In the genomic region with DNA sequence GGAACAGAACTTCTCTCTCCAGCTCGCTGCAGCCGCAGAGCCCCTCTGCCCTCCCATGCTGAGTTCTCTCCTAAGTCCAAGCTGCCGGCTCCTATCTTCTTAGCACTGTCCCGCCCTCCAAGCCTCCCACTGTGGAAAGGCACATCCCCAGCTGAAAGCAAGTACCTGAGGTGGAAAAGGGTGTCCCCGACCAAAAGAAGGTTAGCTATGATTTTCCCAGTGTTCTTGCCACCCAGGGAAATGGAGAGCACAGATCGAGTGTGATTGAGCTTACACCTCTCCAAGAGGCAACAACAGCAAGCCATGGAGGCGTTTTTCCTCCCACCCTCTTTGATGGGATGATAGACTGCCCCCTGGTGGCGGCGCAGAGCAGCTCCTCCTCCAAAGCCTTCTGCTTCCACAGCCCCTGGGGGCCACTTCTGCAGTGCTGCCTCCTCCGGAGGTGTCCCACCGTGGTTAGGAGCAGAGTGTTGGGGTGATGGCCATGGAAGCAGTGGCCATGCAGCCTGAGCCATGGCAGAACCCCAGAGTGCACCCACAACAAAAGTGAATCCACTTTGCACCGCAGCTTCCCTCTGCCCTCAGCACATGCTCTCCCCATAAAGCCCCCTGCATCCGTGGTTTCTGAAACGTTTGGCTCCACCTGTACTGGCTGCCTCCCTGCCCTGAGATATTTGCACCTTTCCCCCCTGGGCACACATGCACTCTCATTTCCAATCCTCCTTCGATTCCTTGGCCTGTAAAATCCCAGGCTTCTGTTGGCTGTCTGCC, we compare ENCODE assay signal across 1 cellular context.
TF ChIP-seq lines count a peak whose summit lies in the region.

No MANE protein-coding gene starts in this region.

TF ChIP-seq in K562, 482 proteins besides CTCF, POLR2A, EP300 and RAD21 (continued from another document):
- TF ChIP-seq, protein P1, sequence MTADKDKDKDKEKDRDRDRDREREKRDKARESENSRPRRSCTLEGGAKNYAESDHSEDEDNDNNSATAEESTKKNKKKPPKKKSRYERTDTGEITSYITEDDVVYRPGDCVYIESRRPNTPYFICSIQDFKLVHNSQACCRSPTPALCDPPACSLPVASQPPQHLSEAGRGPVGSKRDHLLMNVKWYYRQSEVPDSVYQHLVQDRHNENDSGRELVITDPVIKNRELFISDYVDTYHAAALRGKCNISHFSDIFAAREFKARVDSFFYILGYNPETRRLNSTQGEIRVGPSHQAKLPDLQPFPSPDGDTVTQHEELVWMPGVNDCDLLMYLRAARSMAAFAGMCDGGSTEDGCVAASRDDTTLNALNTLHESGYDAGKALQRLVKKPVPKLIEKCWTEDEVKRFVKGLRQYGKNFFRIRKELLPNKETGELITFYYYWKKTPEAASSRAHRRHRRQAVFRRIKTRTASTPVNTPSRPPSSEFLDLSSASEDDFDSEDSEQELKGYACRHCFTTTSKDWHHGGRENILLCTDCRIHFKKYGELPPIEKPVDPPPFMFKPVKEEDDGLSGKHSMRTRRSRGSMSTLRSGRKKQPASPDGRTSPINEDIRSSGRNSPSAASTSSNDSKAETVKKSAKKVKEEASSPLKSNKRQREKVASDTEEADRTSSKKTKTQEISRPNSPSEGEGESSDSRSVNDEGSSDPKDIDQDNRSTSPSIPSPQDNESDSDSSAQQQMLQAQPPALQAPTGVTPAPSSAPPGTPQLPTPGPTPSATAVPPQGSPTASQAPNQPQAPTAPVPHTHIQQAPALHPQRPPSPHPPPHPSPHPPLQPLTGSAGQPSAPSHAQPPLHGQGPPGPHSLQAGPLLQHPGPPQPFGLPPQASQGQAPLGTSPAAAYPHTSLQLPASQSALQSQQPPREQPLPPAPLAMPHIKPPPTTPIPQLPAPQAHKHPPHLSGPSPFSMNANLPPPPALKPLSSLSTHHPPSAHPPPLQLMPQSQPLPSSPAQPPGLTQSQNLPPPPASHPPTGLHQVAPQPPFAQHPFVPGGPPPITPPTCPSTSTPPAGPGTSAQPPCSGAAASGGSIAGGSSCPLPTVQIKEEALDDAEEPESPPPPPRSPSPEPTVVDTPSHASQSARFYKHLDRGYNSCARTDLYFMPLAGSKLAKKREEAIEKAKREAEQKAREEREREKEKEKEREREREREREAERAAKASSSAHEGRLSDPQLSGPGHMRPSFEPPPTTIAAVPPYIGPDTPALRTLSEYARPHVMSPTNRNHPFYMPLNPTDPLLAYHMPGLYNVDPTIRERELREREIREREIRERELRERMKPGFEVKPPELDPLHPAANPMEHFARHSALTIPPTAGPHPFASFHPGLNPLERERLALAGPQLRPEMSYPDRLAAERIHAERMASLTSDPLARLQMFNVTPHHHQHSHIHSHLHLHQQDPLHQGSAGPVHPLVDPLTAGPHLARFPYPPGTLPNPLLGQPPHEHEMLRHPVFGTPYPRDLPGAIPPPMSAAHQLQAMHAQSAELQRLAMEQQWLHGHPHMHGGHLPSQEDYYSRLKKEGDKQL (CRISPR knock-in tag; IDR thresholded peaks at IDR 0.05; ENCODE audit: borderline replicate concordance), result 0 out of 2 replicates have a peak, but pooled peaks have one; percentile 32
- TF ChIP-seq, protein P2, sequence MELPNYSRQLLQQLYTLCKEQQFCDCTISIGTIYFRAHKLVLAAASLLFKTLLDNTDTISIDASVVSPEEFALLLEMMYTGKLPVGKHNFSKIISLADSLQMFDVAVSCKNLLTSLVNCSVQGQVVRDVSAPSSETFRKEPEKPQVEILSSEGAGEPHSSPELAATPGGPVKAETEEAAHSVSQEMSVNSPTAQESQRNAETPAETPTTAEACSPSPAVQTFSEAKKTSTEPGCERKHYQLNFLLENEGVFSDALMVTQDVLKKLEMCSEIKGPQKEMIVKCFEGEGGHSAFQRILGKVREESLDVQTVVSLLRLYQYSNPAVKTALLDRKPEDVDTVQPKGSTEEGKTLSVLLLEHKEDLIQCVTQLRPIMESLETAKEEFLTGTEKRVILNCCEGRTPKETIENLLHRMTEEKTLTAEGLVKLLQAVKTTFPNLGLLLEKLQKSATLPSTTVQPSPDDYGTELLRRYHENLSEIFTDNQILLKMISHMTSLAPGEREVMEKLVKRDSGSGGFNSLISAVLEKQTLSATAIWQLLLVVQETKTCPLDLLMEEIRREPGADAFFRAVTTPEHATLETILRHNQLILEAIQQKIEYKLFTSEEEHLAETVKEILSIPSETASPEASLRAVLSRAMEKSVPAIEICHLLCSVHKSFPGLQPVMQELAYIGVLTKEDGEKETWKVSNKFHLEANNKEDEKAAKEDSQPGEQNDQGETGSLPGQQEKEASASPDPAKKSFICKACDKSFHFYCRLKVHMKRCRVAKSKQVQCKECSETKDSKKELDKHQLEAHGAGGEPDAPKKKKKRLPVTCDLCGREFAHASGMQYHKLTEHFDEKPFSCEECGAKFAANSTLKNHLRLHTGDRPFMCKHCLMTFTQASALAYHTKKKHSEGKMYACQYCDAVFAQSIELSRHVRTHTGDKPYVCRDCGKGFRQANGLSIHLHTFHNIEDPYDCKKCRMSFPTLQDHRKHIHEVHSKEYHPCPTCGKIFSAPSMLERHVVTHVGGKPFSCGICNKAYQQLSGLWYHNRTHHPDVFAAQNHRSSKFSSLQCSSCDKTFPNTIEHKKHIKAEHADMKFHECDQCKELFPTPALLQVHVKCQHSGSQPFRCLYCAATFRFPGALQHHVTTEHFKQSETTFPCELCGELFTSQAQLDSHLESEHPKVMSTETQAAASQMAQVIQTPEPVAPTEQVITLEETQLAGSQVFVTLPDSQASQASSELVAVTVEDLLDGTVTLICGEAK (IDR thresholded peaks at IDR 0.05), result no peak
- TF ChIP-seq, protein P2 (CRISPR knock-in tag; IDR thresholded peaks at IDR 0.05), result no peak
- TF ChIP-seq MAZ (CRISPR knock-in tag; conservative IDR thresholded peaks at IDR 0.05 in 1 of 2, IDR thresholded peaks at IDR 0.05 in 1 of 2) (peak; percentile 42 to 83; a peak in 3 of 4 replicates), TCF7 (IDR thresholded peaks at IDR 0.05; ENCODE audit: borderline replicate concordance) (no peak), NR4A1 (CRISPR knock-in tag; IDR thresholded peaks at IDR 0.05) (no peak), NR4A1 (tag; IDR thresholded peaks at IDR 0.05) (no peak), MYC (IDR thresholded peaks at IDR 0.05; ENCODE audit: low read depth, low read length) (0 out of 2 replicates have a peak, but pooled peaks have one; percentile 12), MYC (CRISPR knock-in tag; IDR thresholded peaks at IDR 0.05; ENCODE audit: borderline replicate concordance, low read depth) (no peak), RAD51 (IDR thresholded peaks at IDR 0.05; ENCODE audit: borderline replicate concordance, low read depth) (no peak), ZZZ3 (IDR thresholded peaks at IDR 0.05) (no peak), HDAC1 (IDR thresholded peaks at IDR 0.05) (no peak), SMC3 (conservative IDR thresholded peaks at IDR 0.05; ENCODE audit: insufficient read depth, low read depth, low read length) (peak; percentile 80), ZNF165 (CRISPR knock-in tag; IDR thresholded peaks at IDR 0.05; ENCODE audit: borderline replicate concordance) (no peak), STAG1 (CRISPR knock-in tag; IDR thresholded peaks at IDR 0.05; ENCODE audit: borderline replicate concordance) (peak; percentile 55; the same call in 1 of the 2 replicates), RB1 (IDR thresholded peaks at IDR 0.05; ENCODE audit: low read depth) (peak; percentile 37; the same call in 1 of the 2 replicates), SLC30A9 (CRISPR knock-in tag; IDR thresholded peaks at IDR 0.05) (no peak), HCFC1 (IDR thresholded peaks at IDR 0.05; ENCODE audit: low read depth, low read length) (0 out of 2 replicates have a peak, but pooled peaks have one; percentile 15), RCOR1 (IDR thresholded peaks at IDR 0.05; ENCODE audit: borderline replicate concordance in 1 of 2, low read depth in 2 of 2, low read length in 2 of 2) (0 out of 4 replicates have a peak, but pooled peaks of 1 of the 2 experiments have one; percentile 26), ZNF384 (IDR thresholded peaks at IDR 0.05; ENCODE audit: low read depth, low read length) (0 out of 2 replicates have a peak, but pooled peaks have one; percentile 17), FOXJ2 (tag; IDR thresholded peaks at IDR 0.05) (no peak), ZNF778 (CRISPR knock-in tag; IDR thresholded peaks at IDR 0.05) (no peak)
- TF ChIP-seq, protein P3, sequence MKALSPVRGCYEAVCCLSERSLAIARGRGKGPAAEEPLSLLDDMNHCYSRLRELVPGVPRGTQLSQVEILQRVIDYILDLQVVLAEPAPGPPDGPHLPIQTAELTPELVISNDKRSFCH (CRISPR knock-in tag; IDR thresholded peaks at IDR 0.05), result no peak
- TF ChIP-seq, protein P3 (tag; IDR thresholded peaks at IDR 0.05), result peak; percentile 45; the same call in 1 of the 2 replicates
- TF ChIP-seq, protein P4, sequence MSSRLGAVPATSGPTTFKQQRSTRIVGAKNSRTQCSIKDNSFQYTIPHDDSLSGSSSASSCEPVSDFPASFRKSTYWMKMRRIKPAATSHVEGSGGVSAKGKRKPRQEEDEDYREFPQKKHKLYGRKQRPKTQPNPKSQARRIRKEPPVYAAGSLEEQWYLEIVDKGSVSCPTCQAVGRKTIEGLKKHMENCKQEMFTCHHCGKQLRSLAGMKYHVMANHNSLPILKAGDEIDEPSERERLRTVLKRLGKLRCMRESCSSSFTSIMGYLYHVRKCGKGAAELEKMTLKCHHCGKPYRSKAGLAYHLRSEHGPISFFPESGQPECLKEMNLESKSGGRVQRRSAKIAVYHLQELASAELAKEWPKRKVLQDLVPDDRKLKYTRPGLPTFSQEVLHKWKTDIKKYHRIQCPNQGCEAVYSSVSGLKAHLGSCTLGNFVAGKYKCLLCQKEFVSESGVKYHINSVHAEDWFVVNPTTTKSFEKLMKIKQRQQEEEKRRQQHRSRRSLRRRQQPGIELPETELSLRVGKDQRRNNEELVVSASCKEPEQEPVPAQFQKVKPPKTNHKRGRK (tag; IDR thresholded peaks at IDR 0.05), result no peak
- TF ChIP-seq, protein P5, sequence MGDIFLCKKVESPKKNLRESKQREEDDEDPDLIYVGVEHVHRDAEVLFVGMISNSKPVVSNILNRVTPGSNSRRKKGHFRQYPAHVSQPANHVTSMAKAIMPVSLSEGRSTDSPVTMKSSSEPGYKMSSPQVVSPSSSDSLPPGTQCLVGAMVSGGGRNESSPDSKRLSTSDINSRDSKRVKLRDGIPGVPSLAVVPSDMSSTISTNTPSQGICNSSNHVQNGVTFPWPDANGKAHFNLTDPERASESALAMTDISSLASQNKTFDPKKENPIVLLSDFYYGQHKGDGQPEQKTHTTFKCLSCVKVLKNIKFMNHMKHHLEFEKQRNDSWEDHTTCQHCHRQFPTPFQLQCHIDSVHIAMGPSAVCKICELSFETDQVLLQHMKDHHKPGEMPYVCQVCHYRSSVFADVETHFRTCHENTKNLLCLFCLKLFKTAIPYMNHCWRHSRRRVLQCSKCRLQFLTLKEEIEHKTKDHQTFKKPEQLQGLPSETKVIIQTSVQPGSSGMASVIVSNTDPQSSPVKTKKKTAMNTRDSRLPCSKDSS (IDR thresholded peaks at IDR 0.05; ENCODE audit: low read depth, partially characterized antibody), result no peak
- TF ChIP-seq, protein P6, sequence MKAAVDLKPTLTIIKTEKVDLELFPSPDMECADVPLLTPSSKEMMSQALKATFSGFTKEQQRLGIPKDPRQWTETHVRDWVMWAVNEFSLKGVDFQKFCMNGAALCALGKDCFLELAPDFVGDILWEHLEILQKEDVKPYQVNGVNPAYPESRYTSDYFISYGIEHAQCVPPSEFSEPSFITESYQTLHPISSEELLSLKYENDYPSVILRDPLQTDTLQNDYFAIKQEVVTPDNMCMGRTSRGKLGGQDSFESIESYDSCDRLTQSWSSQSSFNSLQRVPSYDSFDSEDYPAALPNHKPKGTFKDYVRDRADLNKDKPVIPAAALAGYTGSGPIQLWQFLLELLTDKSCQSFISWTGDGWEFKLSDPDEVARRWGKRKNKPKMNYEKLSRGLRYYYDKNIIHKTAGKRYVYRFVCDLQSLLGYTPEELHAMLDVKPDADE (conservative IDR thresholded peaks at IDR 0.05; ENCODE audit: control insufficient read depth, low read depth, low read length), result no peak
